11 cellular contexts compared by ENCODE assay signal in genomic region chr6:150987371-150987828, GRCh38.
DNase-seq lines count a peak whose midpoint lies in the region; ATAC-seq and TF ChIP-seq lines count a peak whose summit lies in the region.
"Had no signal": no experiment of that assay in that cellular context is flagged by ENCODE, and none has a peak within 500 bp of the region (broad histone marks: within the 10 kb centered on the region; RNA-seq: fewer than 3 reads in every experiment).

No MANE protein-coding gene starts in this region.

- ATAC-seq in GM19035 (IDR thresholded peaks at IDR 0.05; ENCODE audit: unreplicated experiment) (peak; percentile 98), HG02798 (IDR thresholded peaks at IDR 0.05; ENCODE audit: poor library complexity, unreplicated experiment) (peak; percentile 92)
- ATAC-seq: psoas muscle, upper lobe of right lung had no signal

- in situ Hi-C loops in GM13977 (cut with MboI; ENCODE audit: low pct_unique_long_range_greater_than_20kb, low sequenced_read_pairs, unreplicated experiment) = no loop called here

- peak; percentile 39 to 53 for DNase-seq in activated CD4-positive, alpha-beta T cell treated with anti-CD3 and anti-CD28 coated beads, Interleukin-2, amount 50 U/mL, for 48 hours
- peak; percentile 13 to 35 for DNase-seq in stimulated activated CD4-positive, alpha-beta T cell treated with anti-CD3 and anti-CD28 coated beads, Interleukin-15, amount 100 ng/mL, for 48 hours (ENCODE audit: low read depth in 2 of 2)
- DNase-seq in GM10266 (ENCODE audit: extremely low spot score) (no peak), DMS114 treated with DMSO at 0.1 percent for 48 hours (lab: John Stamatoyannopoulos, UW; ENCODE audit: unreplicated experiment) (no peak), GDM1 (lab: John Stamatoyannopoulos, UW) (no peak), GM13977 (ENCODE audit: low spot score) (no peak)
- DNase-seq: NCI-H1436 treated with DMSO at 0.1 percent for 48 hours, psoas muscle, upper lobe of right lung had no signal

- no peak for TF ChIP-seq CTCF in GM10266 (IDR thresholded peaks at IDR 0.05; ENCODE audit: control insufficient read depth, insufficient read depth, low read depth, missing control alignments)
- TF ChIP-seq CTCF in GM13977 (IDR thresholded peaks at IDR 0.05; ENCODE audit: extremely low read depth, insufficient read depth, missing control alignments) = no peak

Comparison
In these comparisons a context has a peak if more than half of its experiments do, and no peak if none do; other contexts are left out.
1. DNase-seq: peak in activated CD4-positive, alpha-beta T cell treated with anti-CD3 and anti-CD28 coated beads, Interleukin-2, amount 50 U/mL, for 48 hours (2 of 2) and stimulated activated CD4-positive, alpha-beta T cell treated with anti-CD3 and anti-CD28 coated beads, Interleukin-15, amount 100 ng/mL, for 48 hours (2 of 2); none in GM10266 (single experiment), DMS114 treated with DMSO at 0.1 percent for 48 hours (single experiment), GDM1 (single experiment) and GM13977 (single experiment).